ENCODE assay signal across 8 cellular contexts in the genomic region with DNA sequence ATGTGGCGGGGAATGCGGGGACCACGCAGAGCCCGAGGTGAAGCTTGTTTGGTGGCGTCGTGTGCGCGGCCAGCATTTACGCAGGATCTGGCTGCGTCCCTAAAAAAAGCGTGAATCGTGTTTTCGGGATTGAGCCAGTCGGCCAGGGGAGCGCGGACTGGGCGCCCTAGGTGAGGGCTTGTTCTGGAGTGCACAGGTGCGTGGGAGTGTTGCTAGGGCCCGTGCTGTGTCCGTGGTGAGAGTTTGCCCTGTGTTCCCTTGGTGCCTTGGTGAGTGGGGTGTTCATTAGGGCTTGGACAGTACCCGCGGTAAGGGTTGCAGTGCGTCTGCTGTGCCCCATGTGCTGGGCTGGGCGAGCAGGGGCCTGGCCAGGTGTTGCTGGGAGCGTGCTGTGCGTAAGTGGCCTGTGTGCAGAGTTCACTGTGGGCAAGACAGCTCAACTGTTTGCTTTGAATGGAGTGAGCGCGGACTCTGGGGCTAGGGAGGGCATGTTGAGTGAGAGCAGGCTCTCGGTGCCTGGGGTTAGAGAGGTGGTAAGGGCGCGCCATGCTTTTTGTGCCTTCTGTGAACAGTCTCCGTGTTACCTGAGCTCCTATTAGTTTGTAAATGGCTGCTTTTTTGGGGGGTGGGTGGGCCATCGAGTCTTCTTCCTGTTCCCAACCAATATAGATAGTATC. TPM values are rescaled to one million over a fixed set of nuclear protein-coding genes. Genes with fewer than 3 reads are reported as not detected.
DNase-seq lines count a peak whose midpoint lies in the region; ATAC-seq, FAIRE-seq and TF ChIP-seq lines count a peak whose summit lies in the region.

No MANE protein-coding gene starts in this region.

- H3K27ac ChIP-seq in astrocyte (ENCODE audit: low read depth, low read length): peak overlapping the region; percentile 50

- H3K4me1 ChIP-seq in NT2/D1 (ENCODE audit: insufficient read depth, insufficient read length) (no peaks in the 10 kb centered on the region), astrocyte (ENCODE audit: insufficient read depth, low read length) (peaks cover 8% of the 10 kb centered on the region)

- peaks cover 51% of the 10 kb centered on the region for H3K79me2 ChIP-seq in astrocyte (ENCODE audit: insufficient read depth, low read length)

- peak overlapping the region; percentile 91 for H3K27ac Mint-ChIP-seq in astrocyte (ENCODE audit: unreplicated experiment)

- H3K4me1 Mint-ChIP-seq in astrocyte (ENCODE audit: low read depth, unreplicated experiment): peaks cover 24% of the 10 kb centered on the region

- H3K9ac ChIP-seq in NT2/D1 (ENCODE audit: insufficient read length, low read depth) (peak overlapping the region; percentile 98), astrocyte (ENCODE audit: low read length) (peak overlapping the region; percentile 91)

- no peaks in the 10 kb centered on the region for H3K9me3 Mint-ChIP-seq in astrocyte (ENCODE audit: unreplicated experiment)

- no peak for TF ChIP-seq CTCF in astrocyte (IDR thresholded peaks at IDR 0.05; ENCODE audit: insufficient read depth, low read depth, low read length)

- peak overlapping the region; percentile 89 for H3K4me2 ChIP-seq in astrocyte (ENCODE audit: low read length)

- DNase-seq in SIG-M5 treated with dmso at 0.1 percent for 504 hours (lab: John Stamatoyannopoulos, UW; ENCODE audit: unreplicated experiment) (peak; percentile 43), SIG-M5 (lab: John Stamatoyannopoulos, UW) (no peak), NT2/D1 (ENCODE audit: low read depth, low spot score) (no peak), astrocyte (ENCODE audit: low read depth) (peak; percentile 7), dedifferentiated amniotic fluid mesenchymal stem cell (ENCODE audit: extremely low spot score) (no peak)
- DNase-seq in stimulated activated CD4-positive, alpha-beta T cell treated with anti-CD3 and anti-CD28 coated beads, Interleukin-12 subunit alpha, Interleukin-12 subunit beta, amount 100 ng/mL, for 4 hours: peak; percentile 16

- H3K27me3 Mint-ChIP-seq in astrocyte (ENCODE audit: low read depth, unreplicated experiment): no peaks in the 10 kb centered on the region

- peak; percentile 36 for ATAC-seq in HG02884 (IDR thresholded peaks at IDR 0.05; ENCODE audit: unreplicated experiment)

- peaks cover 48% of the 10 kb centered on the region for H4K20me1 ChIP-seq in astrocyte (ENCODE audit: insufficient read depth, low read length)

- H3K27me3 ChIP-seq in NT2/D1 (ENCODE audit: insufficient read depth, insufficient read length): no peaks in the 10 kb centered on the region
- H3K27me3 ChIP-seq in astrocyte (ENCODE audit: insufficient read depth, low read length): no peaks in the 10 kb centered on the region

- peak overlapping the region; percentile 99 for H3K4me3 Mint-ChIP-seq in astrocyte (ENCODE audit: unreplicated experiment)

- no peaks in the 10 kb centered on the region for H3K9me3 ChIP-seq in NT2/D1 (ENCODE audit: insufficient read depth, low read length)
- H3K9me3 ChIP-seq in astrocyte (ENCODE audit: insufficient read depth, low read depth, low read length): no peaks in the 10 kb centered on the region
- H3K9me3 ChIP-seq in iPS-18c (ENCODE audit: control insufficient read depth, insufficient read depth, low read length): peaks cover 3% of the 10 kb centered on the region

- H3K36me3 ChIP-seq in NT2/D1 (ENCODE audit: insufficient read depth, insufficient read length, low read length): peaks cover 17% of the 10 kb centered on the region
- H3K36me3 ChIP-seq in astrocyte (ENCODE audit: insufficient read depth, low read length): no peaks in the 10 kb centered on the region

- FAIRE-seq in astrocyte (lab: Jason Lieb, UNC): no peak

- no peaks in the 10 kb centered on the region for H3K36me3 Mint-ChIP-seq in astrocyte (ENCODE audit: low read depth, unreplicated experiment)

- H3K4me3 ChIP-seq in NT2/D1 (ENCODE audit: insufficient read length, low read depth): peak overlapping the region; percentile 99
- H3K4me3 ChIP-seq in astrocyte (ENCODE audit: insufficient read depth, low read depth, low read length): peak overlapping the region; percentile 93
- H3K4me3 ChIP-seq in iPS-18c (ENCODE audit: insufficient read depth, low read depth, low read length): peak overlapping the region; percentile 99

- peak overlapping the region; percentile 95 for H2AFZ ChIP-seq in astrocyte (ENCODE audit: low read depth, low read length)

RNA-seq across cellular contexts. Expression of gene CD46, which starts 0.7 kb away (rescaled TPM):
- 175 and 176 TPM in 2 replicates for total RNA-seq in astrocyte

Comparison
In these comparisons a context has a peak if more than half of its experiments do, and no peak if none do; other contexts are left out.
1. DNase-seq: peak in SIG-M5 treated with dmso at 0.1 percent for 504 hours (single experiment), astrocyte (single experiment) and stimulated activated CD4-positive, alpha-beta T cell treated with anti-CD3 and anti-CD28 coated beads, Interleukin-12 subunit alpha, Interleukin-12 subunit beta, amount 100 ng/mL, for 4 hours (single experiment); none in SIG-M5 (single experiment), NT2/D1 (single experiment) and dedifferentiated amniotic fluid mesenchymal stem cell (single experiment).
2. Peak in every context shown above with its lines, with median percentiles within 50 percentile points of each other: H3K4me3 ChIP-seq.